In the genomic region with DNA sequence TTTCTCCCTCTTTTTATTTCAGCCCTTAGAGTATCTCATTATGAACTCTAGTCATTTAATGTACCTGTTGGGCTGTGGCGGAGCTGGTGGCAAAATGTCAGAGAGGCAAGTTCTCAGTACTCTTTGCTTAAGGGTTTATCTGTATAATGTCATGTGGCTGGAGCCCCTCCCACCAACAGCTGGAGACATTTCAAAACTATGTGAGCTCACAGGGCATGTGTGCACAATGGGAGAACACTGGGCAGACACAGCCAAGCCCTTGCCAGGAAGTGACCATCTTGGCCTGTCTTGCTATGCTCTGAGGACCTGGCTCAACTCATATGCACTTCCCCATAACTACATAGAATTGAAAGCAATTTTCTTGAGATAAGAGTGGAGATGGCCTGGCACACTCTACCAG, we compare ENCODE assay signal across 15 cellular contexts.
A peak's percentile ranks its signal among the peaks of the same experiment; 100 is the strongest.
DNase-seq lines count a peak whose midpoint lies in the region; ATAC-seq and TF ChIP-seq lines count a peak whose summit lies in the region.
"Had no signal": no experiment of that assay in that cellular context is flagged by ENCODE, and none has a peak within 500 bp of the region (broad histone marks: within the 10 kb centered on the region; RNA-seq: fewer than 3 reads in every experiment).

No MANE protein-coding gene starts in this region.

- no peak overlapping the region for H3K27ac ChIP-seq in suprapubic skin
- no peak overlapping the region for H3K27ac ChIP-seq in CD4-positive, alpha-beta memory T cell (ENCODE audit: low read depth, low read length)

- no peak for TF ChIP-seq POLR2A in suprapubic skin (IDR thresholded peaks at IDR 0.05)

- POLR2A ChIA-PET in CD4-positive, alpha-beta memory T cell (lab: Charles Lee; ENCODE audit: partially characterized antibody), result no interaction called here

- H3K4me1 Mint-ChIP-seq in CD4-positive, alpha-beta memory T cell, result no peaks in the 10 kb centered on the region
- H3K4me1 Mint-ChIP-seq: B cell; CD4-positive, CD25-positive, alpha-beta regulatory T cell had no signal

- H3K27ac Mint-ChIP-seq in CD4-positive, alpha-beta memory T cell, result no peak overlapping the region
- H3K27ac Mint-ChIP-seq: B cell; CD4-positive, CD25-positive, alpha-beta regulatory T cell had no signal

- H3K36me3 ChIP-seq in suprapubic skin, result no peaks in the 10 kb centered on the region
- no peaks in the 10 kb centered on the region for H3K36me3 ChIP-seq in CD4-positive, alpha-beta memory T cell (ENCODE audit: insufficient read depth, low read length)

- TF ChIP-seq CTCF in fibroblast of mammary gland (conservative IDR thresholded peaks at IDR 0.05; ENCODE audit: control insufficient read depth, insufficient read depth, low read depth, low read length), result no peak
- TF ChIP-seq CTCF in suprapubic skin (IDR thresholded peaks at IDR 0.05), result no peak

- H3K9me3 ChIP-seq in suprapubic skin, result peaks cover 16% of the 10 kb centered on the region
- H3K9me3 ChIP-seq in CD4-positive, alpha-beta memory T cell (ENCODE audit: control insufficient read depth in 1 of 2, low read length in 2 of 2), result no peaks in the 10 kb centered on the region

- ATAC-seq in HG03108 (IDR thresholded peaks at IDR 0.05; ENCODE audit: unreplicated experiment), result no peak

- no peak for TF ChIP-seq EP300 in suprapubic skin (IDR thresholded peaks at IDR 0.05)

- H3K27me3 Mint-ChIP-seq in CD4-positive, alpha-beta memory T cell, result peaks cover 2 to 9% of the 10 kb centered on the region in 2 donors

- no peaks in the 10 kb centered on the region for H3K4me1 ChIP-seq in suprapubic skin
- no peaks in the 10 kb centered on the region for H3K4me1 ChIP-seq in CD4-positive, alpha-beta memory T cell (ENCODE audit: insufficient read depth, low read length)

- H3K27me3 ChIP-seq in suprapubic skin, result peaks cover 4% of the 10 kb centered on the region
- H3K27me3 ChIP-seq in CD4-positive, alpha-beta memory T cell (ENCODE audit: insufficient read depth, low read length), result no peaks in the 10 kb centered on the region

- H3K4me3 Mint-ChIP-seq in CD4-positive, alpha-beta memory T cell, result no peak overlapping the region
- H3K4me3 Mint-ChIP-seq: B cell; CD4-positive, CD25-positive, alpha-beta regulatory T cell had no signal

- H3K9me3 Mint-ChIP-seq in CD4-positive, alpha-beta memory T cell, result peaks cover 0 to 35% (median 23%) of the 10 kb centered on the region in 8 donors

- DNase-seq in activated CD8-positive, alpha-beta memory T cell treated with anti-CD3 and anti-CD28 coated beads, Interleukin-2, amount 50 U/mL, for 48 hours, result peak; percentile 3
- DNase-seq in fibroblast of mammary gland (ENCODE audit: low read depth) (peak; percentile 1), mucosa of gallbladder (ENCODE audit: low spot score) (peak; percentile 55), suprapubic skin (ENCODE audit: low spot score in 2 of 2) (peak; percentile 19 to 44), NCI-H1092 treated with DMSO at 0.1 percent for 48 hours (lab: John Stamatoyannopoulos, UW) (no peak), germinal center (ENCODE audit: low spot score) (no peak)
- no peak for DNase-seq in CD4-positive, alpha-beta memory T cell
- DNase-seq: CD4-positive, CD25-positive, alpha-beta regulatory T cell; EL; H7; NCI-H187 treated with DMSO at 0.1 percent for 48 hours; NK-92 treated with Interleukin-12 subunit alpha and Interleukin-12 subunit beta, amount 100 ng/mL, for 24 hours; RPMI8226 had no signal

- H3K4me3 ChIP-seq in fibroblast of mammary gland (ENCODE audit: control insufficient read depth, low read depth, low read length) (no peak overlapping the region), suprapubic skin (no peak overlapping the region)
- no peak overlapping the region for H3K4me3 ChIP-seq in CD4-positive, alpha-beta memory T cell (ENCODE audit: low read length in 2 of 2)

- 100% methylated on average over 1 of the region's 1 CpG for WGBS in suprapubic skin

- intact Hi-C loops in CD4-positive, alpha-beta memory T cell (cut with micrococcal nuclease), result no loop called here

- no peaks in the 10 kb centered on the region for H3K36me3 Mint-ChIP-seq in CD4-positive, alpha-beta memory T cell
- H3K36me3 Mint-ChIP-seq: CD4-positive, CD25-positive, alpha-beta regulatory T cell had no signal

- CTCF ChIA-PET in CD4-positive, alpha-beta memory T cell (lab: Charles Lee; ENCODE audit: partially characterized antibody), result no interaction called here

Comparison
In these comparisons a context has a peak if more than half of its experiments do, and no peak if none do; other contexts are left out.
1. DNase-seq: peak in activated CD8-positive, alpha-beta memory T cell treated with anti-CD3 and anti-CD28 coated beads, Interleukin-2, amount 50 U/mL, for 48 hours (single experiment), fibroblast of mammary gland (single experiment), mucosa of gallbladder (single experiment) and suprapubic skin (2 of 2); none in NCI-H1092 treated with DMSO at 0.1 percent for 48 hours (single experiment), germinal center (single experiment) and CD4-positive, alpha-beta memory T cell (0 of 5).